Comparison of ENCODE assay signal across 8 cellular contexts in the genomic region with DNA sequence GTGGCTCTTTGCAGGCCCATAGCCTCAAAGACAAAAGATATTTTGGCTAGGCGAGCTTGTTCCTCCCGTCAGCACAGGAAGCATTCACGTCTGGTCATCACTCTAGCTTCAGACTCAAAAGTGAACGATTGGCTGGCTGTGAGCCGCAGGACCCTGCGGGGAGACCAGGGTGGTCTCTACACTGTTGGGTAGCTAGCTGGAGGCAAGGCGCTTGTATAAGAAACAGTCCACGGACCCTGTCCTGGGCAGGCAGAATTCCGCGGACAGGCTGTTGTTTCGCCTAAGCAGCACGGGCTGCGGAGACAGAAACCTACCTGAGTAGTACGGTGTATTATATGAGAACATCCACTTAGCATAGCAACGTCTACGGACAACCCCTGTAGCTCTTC. TPM values are rescaled to one million over a fixed set of nuclear protein-coding genes. Genes with fewer than 3 reads are reported as not detected.
DNase-seq lines count a peak whose midpoint lies in the region; ATAC-seq and TF ChIP-seq lines count a peak whose summit lies in the region.

No MANE protein-coding gene starts in this region.

- H2AK5ac ChIP-seq in neuronal stem cell (ENCODE audit: low read depth, low read length), result peak overlapping the region; percentile 24

- H2BK120ac ChIP-seq in neuronal stem cell (ENCODE audit: low read depth, low read length), result no peak overlapping the region

- H3K79me2 ChIP-seq in MM.1S (ENCODE audit: low read length), result peaks cover 6% of the 10 kb centered on the region; the same call in 1 of the 2 replicates

- DNase-seq in MM.1S, result no peak
- DNase-seq in effector memory CD4-positive, alpha-beta T cell, result no peak
- DNase-seq in neuronal stem cell (ENCODE audit: low spot score), result no peak
- no peak for DNase-seq in HuH-7 (ENCODE audit: low spot score)
- DNase-seq in RPMI8226, result no peak
- no peak for DNase-seq in NCI-H774 (lab: John Stamatoyannopoulos, UW)

- H3K9ac ChIP-seq in MM.1S (ENCODE audit: low read length) (peak overlapping the region; percentile 32; the same call in 1 of the 2 replicates), neuronal stem cell (ENCODE audit: low read depth, low read length, poor library complexity) (no peak overlapping the region)

- no peak overlapping the region for H4K8ac ChIP-seq in neuronal stem cell (ENCODE audit: low read depth, low read length)

- TF ChIP-seq CTCF in GM12875 (IDR thresholded peaks at IDR 0.05; ENCODE audit: borderline replicate concordance, insufficient read depth, low read depth, low read length), result no peak
- no peak for TF ChIP-seq CTCF in MM.1S (IDR thresholded peaks at IDR 0.05; ENCODE audit: low read length)

- no peak overlapping the region for H2BK15ac ChIP-seq in neuronal stem cell (ENCODE audit: low read length)

- peaks cover 6% of the 10 kb centered on the region for H3K79me1 ChIP-seq in neuronal stem cell (ENCODE audit: low read depth, low read length)

- no peak overlapping the region for H4K91ac ChIP-seq in neuronal stem cell (ENCODE audit: low read depth, low read length, poor library complexity)

- peaks cover 4% of the 10 kb centered on the region for H3K4me1 ChIP-seq in MM.1S (ENCODE audit: low read length)
- peaks cover 7% of the 10 kb centered on the region for H3K4me1 ChIP-seq in effector memory CD4-positive, alpha-beta T cell (ENCODE audit: control insufficient read depth, insufficient read depth, low read length, poor library complexity, severe bottlenecking)
- peaks cover 4 to 5% of the 10 kb centered on the region in 2 donors for H3K4me1 ChIP-seq in neuronal stem cell (ENCODE audit: control insufficient read depth in 2 of 2, insufficient read depth in 1 of 2, low read depth in 1 of 2, low read length in 2 of 2)

- H3K4me2 ChIP-seq in MM.1S (ENCODE audit: low read depth, low read length) (peak overlapping the region; percentile 77; the same call in 1 of the 2 replicates), neuronal stem cell (ENCODE audit: insufficient read depth, low read length, poor library complexity, severe bottlenecking) (peak overlapping the region; percentile 18)

- peaks cover 35% of the 10 kb centered on the region for H3F3A ChIP-seq in MM.1S (ENCODE audit: insufficient read depth, low read length)

- H3K18ac ChIP-seq in neuronal stem cell (ENCODE audit: low read length), result peak overlapping the region; percentile 69

- H2AFZ ChIP-seq in MM.1S (ENCODE audit: low read length), result peak overlapping the region; percentile 80
- H2AFZ ChIP-seq in neuronal stem cell (ENCODE audit: low read length), result peak overlapping the region; percentile 89

- no peak overlapping the region for H3K14ac ChIP-seq in neuronal stem cell (ENCODE audit: low read length)

- ATAC-seq in GM21717 (IDR thresholded peaks at IDR 0.05; ENCODE audit: unreplicated experiment), result peak; percentile 10

- no peak overlapping the region for H3K4ac ChIP-seq in neuronal stem cell (ENCODE audit: low read length)

- H2BK12ac ChIP-seq in neuronal stem cell (ENCODE audit: low read length), result no peak overlapping the region

- H3K27me3 ChIP-seq in MM.1S (replicated peaks; ENCODE audit: insufficient read depth, low read length), result no peaks in the 10 kb centered on the region
- H3K27me3 ChIP-seq in effector memory CD4-positive, alpha-beta T cell (replicated peaks; ENCODE audit: control insufficient read depth, insufficient read depth, low read length, poor library complexity, severe bottlenecking), result no peaks in the 10 kb centered on the region
- peaks cover 0 to 9% (median 0%) of the 10 kb centered on the region in 3 experiments for H3K27me3 ChIP-seq in neuronal stem cell (ENCODE audit: control insufficient read depth in 3 of 3, insufficient read depth in 3 of 3, low read depth in 1 of 3, low read length in 3 of 3)

- peak overlapping the region; percentile 51; the same call in 1 of the 2 replicates for H3K27ac ChIP-seq in MM.1S (ENCODE audit: low read length)
- H3K27ac ChIP-seq in effector memory CD4-positive, alpha-beta T cell (ENCODE audit: insufficient read depth, low read length, poor library complexity, severe bottlenecking), result peak overlapping the region; percentile 65
- peak overlapping the region; percentile 39 for H3K27ac ChIP-seq in neuronal stem cell (replicated peaks; ENCODE audit: low read length)

- no peaks in the 10 kb centered on the region for H3K36me3 ChIP-seq in MM.1S (replicated peaks; ENCODE audit: insufficient read depth, low read length)
- no peaks in the 10 kb centered on the region for H3K36me3 ChIP-seq in effector memory CD4-positive, alpha-beta T cell (ENCODE audit: control insufficient read depth, insufficient read depth, low read length)
- no peaks in the 10 kb centered on the region for H3K36me3 ChIP-seq in neuronal stem cell (replicated peaks in 1 of 2; ENCODE audit: control insufficient read depth in 2 of 2, insufficient read depth in 2 of 2, low read length in 2 of 2)

- H2BK5ac ChIP-seq in neuronal stem cell (ENCODE audit: low read length), result no peak overlapping the region

- H3K23ac ChIP-seq in neuronal stem cell (ENCODE audit: low read depth, low read length, poor library complexity), result no peak overlapping the region

- no peaks in the 10 kb centered on the region for H4K20me1 ChIP-seq in MM.1S (ENCODE audit: insufficient read depth, low read length)

- H3K9me3 ChIP-seq in MM.1S (replicated peaks; ENCODE audit: insufficient read depth, low read length), result no peaks in the 10 kb centered on the region
- H3K9me3 ChIP-seq in effector memory CD4-positive, alpha-beta T cell (ENCODE audit: control insufficient read depth, low read length), result no peaks in the 10 kb centered on the region
- peaks cover 0 to 11% of the 10 kb centered on the region in 2 donors for H3K9me3 ChIP-seq in neuronal stem cell (replicated peaks in 1 of 2; ENCODE audit: control insufficient read depth in 2 of 2, insufficient read depth in 1 of 2, low read depth in 1 of 2, low read length in 2 of 2)

- H3K9me2 ChIP-seq in MM.1S (replicated peaks; ENCODE audit: insufficient read depth, low read length), result no peaks in the 10 kb centered on the region

- whole genome bisulfite sequencing in neuronal stem cell (ENCODE audit: extremely low coverage in 2 of 2, insufficient read length in 2 of 2, insufficient replicate concordance in 1 of 2), 2 donors, result no CpG with 5 or more reads among the region's 16 CpGs

- H3K4me3 ChIP-seq in GM12875 (ENCODE audit: low read depth, low read length) (peak overlapping the region; percentile 97), MM.1S (ENCODE audit: low read length) (peak overlapping the region; percentile 77), neuronal stem cell (ENCODE audit: low read length in 2 of 2) (peak overlapping the region; percentile 66 to 74)
- peak overlapping the region; percentile 75 for H3K4me3 ChIP-seq in effector memory CD4-positive, alpha-beta T cell (ENCODE audit: insufficient read depth, low read depth, low read length, poor library complexity, severe bottlenecking)

RNA-seq across cellular contexts. Expression of gene WBP11, which starts 29.6 kb away (rescaled TPM):
- polyA plus RNA-seq in neuronal stem cell (2013, experiment 1 of 2), result 108 TPM
- 110 TPM for polyA plus RNA-seq in neuronal stem cell (2013, experiment 2 of 2)

RNA-seq across cellular contexts. Expression of gene C12orf60, which starts 29.8 kb away (rescaled TPM):
- 7.3 TPM for polyA plus RNA-seq in neuronal stem cell (2013, experiment 1 of 2)
- polyA plus RNA-seq in neuronal stem cell (2013, experiment 2 of 2), result 6.9 TPM

RNA-seq across cellular contexts. Expression of gene SMCO3, which starts 40.3 kb away (rescaled TPM):
- polyA plus RNA-seq in neuronal stem cell (2013, experiment 1 of 2), result not detected
- polyA plus RNA-seq in neuronal stem cell (2013, experiment 2 of 2), result not detected
